In genomic region chr12:9625019-9625418, GRCh38 we compare ENCODE assay signal across 16 cellular contexts.
DNase-seq lines count a peak whose midpoint lies in the region; ATAC-seq and TF ChIP-seq lines count a peak whose summit lies in the region.
"Had no signal": no experiment of that assay in that cellular context is flagged by ENCODE, and none has a peak within 500 bp of the region (broad histone marks: within the 10 kb centered on the region; RNA-seq: fewer than 3 reads in every experiment).

No MANE protein-coding gene starts in this region.

- no peak for TF ChIP-seq CTCF in epithelial cell of esophagus (IDR thresholded peaks at IDR 0.05; ENCODE audit: insufficient read depth, low read depth, low read length, missing control alignments)

- DNase-seq in SIG-M5 treated with dmso at 0.1 percent for 504 hours (lab: John Stamatoyannopoulos, UW; ENCODE audit: unreplicated experiment) (peak; percentile 25), SIG-M5 (lab: John Stamatoyannopoulos, UW) (no peak), MV-4-11 (lab: John Stamatoyannopoulos, UW) (peak; percentile 8), epithelial cell of esophagus (ENCODE audit: low read depth) (peak; percentile 83), COLO668 (lab: John Stamatoyannopoulos, UW; ENCODE audit: unreplicated experiment) (no peak)
- DNase-seq: C1 segment of cervical spinal cord; Caco-2; CD4-positive, alpha-beta memory T cell; DMS153; EL; GDM1; H9 had no signal

- ATAC-seq in GM18907 (IDR thresholded peaks at IDR 0.05; ENCODE audit: unreplicated experiment), result no peak
- ATAC-seq: GM12878, GM23338, HCT116 had no signal

- H3K4me3 ChIP-seq in epithelial cell of esophagus (ENCODE audit: low read length), result no peak overlapping the region
- H3K4me3 ChIP-seq: GM12878, GM23338 had no signal

Comparison
In these comparisons a context has a peak if more than half of its experiments do, and no peak if none do; other contexts are left out.
1. DNase-seq: peak in SIG-M5 treated with dmso at 0.1 percent for 504 hours (single experiment), MV-4-11 (single experiment) and epithelial cell of esophagus (single experiment); none in SIG-M5 (single experiment) and COLO668 (single experiment).